ENCODE assay signal across 1 cellular context in the genomic region with DNA sequence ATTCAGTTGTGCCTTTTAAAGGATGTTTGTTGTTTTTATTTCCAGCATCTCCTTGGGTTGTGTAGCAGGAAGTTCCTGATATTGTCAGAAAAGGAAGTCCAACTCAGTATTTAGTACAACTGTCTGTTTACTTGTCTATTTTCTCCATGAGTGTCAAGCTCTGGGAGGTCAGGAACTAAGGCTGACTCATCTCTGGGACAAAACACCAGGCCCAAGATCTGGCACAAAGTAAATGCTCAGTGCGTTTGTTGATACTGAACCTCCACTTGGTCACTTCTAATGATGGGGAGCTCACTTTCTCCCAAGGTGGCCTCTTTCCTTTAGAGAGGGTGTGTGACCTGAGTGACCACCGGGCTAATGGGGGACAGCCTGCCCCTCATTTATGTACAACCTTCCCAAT.
TF ChIP-seq lines count a peak whose summit lies in the region.

No MANE protein-coding gene starts in this region.

TF ChIP-seq in endothelial cell of umbilical vein, 7 proteins besides CTCF, POLR2A, EP300 and RAD21:
- TF ChIP-seq FOS (IDR thresholded peaks at IDR 0.05; ENCODE audit: borderline replicate concordance, insufficient read depth, low read length) (peak; percentile 95), GATA2 (IDR thresholded peaks at IDR 0.05; ENCODE audit: insufficient read depth, insufficient read length, low read depth, low read length) (peak; percentile 56), JUN (IDR thresholded peaks at IDR 0.05; ENCODE audit: borderline replicate concordance, insufficient read depth, insufficient read length, low read depth) (peak; percentile 63), POLR2AphosphoS5 (IDR thresholded peaks at IDR 0.05; ENCODE audit: insufficient read depth, low read depth, low read length) (peak; percentile 74)
- TF ChIP-seq, protein P1, sequence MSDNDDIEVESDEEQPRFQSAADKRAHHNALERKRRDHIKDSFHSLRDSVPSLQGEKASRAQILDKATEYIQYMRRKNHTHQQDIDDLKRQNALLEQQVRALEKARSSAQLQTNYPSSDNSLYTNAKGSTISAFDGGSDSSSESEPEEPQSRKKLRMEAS (IDR thresholded peaks at IDR 0.05; ENCODE audit: insufficient read depth, insufficient read length) = no peak
TF ChIP-seq in endothelial cell of umbilical vein: peak in this region for 4.
